ENCODE assay signal across 8 cellular contexts in the genomic region with DNA sequence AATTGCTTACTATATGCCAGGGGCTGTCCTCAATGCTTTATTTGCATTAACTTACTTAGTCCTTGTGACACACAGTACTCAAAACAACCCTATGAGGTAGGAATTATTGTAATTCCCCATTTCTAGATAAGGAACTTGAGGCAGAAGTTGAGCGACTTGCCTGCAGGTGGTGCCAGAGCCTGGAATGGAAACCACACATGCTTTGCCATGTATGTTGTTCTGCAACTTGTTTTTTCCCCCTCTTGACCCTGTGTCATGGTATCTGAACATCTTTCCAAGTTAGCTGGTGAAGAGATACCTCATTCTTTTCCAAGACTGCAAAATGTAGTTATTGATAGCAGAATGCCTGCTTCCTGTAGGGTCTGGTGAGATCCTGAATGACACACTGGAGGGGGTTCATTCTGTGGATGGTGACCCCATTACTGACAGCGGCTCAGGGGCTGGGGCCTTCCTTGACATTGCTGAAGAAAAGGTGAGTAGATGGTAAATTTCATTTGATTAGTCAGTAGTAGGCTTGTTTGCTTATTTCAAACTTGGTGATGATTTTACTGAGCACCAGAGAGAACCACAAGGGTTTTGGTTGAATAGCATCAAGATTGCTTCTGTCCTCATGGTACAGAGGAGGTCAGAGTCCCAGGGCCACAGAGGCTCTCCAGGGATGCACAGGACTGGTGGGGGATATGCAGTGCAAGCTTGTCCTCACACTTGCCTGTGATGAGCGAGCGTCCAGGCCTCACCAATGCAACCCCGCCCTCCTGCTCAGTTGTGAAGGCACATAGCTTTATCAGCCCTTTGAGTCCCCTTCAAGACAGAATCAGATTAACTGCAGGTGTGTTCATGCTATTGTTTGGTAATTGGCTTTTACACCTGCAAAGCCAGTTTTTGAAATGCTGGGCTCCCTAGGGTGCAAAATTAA. TPM values are rescaled to one million over a fixed set of nuclear protein-coding genes. Genes with fewer than 3 reads are reported as not detected.
DNase-seq lines count a peak whose midpoint lies in the region; ATAC-seq and TF ChIP-seq lines count a peak whose summit lies in the region.

No MANE protein-coding gene starts in this region.

- peak; percentile 46 for DNase-seq in BE2C
- peak; percentile 27 for DNase-seq in NCI-H1105 (lab: John Stamatoyannopoulos, UW)
- DNase-seq in T1000 (lab: John Stamatoyannopoulos, UW) = peak; percentile 14
- peak in 3 of 4 donors; percentile 36 to 67 (median 61) for DNase-seq in body of pancreas
- no peak for DNase-seq in kidney epithelial cell (ENCODE audit: low read depth)
- DNase-seq in stimulated activated CD4-positive, alpha-beta T cell treated with anti-CD3 and anti-CD28 coated beads, TNF-alpha, amount 100 ng/mL, for 48 hours (ENCODE audit: low read depth in 3 of 3) = peak in 2 of 3 donors; percentile 21 to 31

- ATAC-seq in GM19455 (IDR thresholded peaks at IDR 0.05; ENCODE audit: unreplicated experiment) = peak; percentile 55
- no peak for ATAC-seq in body of pancreas
- ATAC-seq in GM18502 (IDR thresholded peaks at IDR 0.05; ENCODE audit: poor library complexity, unreplicated experiment) = no peak

- peaks cover 16% of the 10 kb centered on the region for H3K27me3 ChIP-seq in BE2C
- no peaks in the 10 kb centered on the region for H3K27me3 ChIP-seq in body of pancreas
- no peaks in the 10 kb centered on the region for H3K27me3 ChIP-seq in kidney epithelial cell (ENCODE audit: control insufficient read depth, insufficient read depth, low read length)

- no peaks in the 10 kb centered on the region for H3K4me1 ChIP-seq in BE2C
- peaks cover 12% of the 10 kb centered on the region for H3K4me1 ChIP-seq in body of pancreas

- no peak overlapping the region for H3K27ac ChIP-seq in body of pancreas

- TF ChIP-seq CTCF in BE2C (IDR thresholded peaks at IDR 0.05; ENCODE audit: low read depth, low read length) (peak; percentile 82), body of pancreas (IDR thresholded peaks at IDR 0.05) (peak; percentile 37 to 61 (median 51)), kidney epithelial cell (IDR thresholded peaks at IDR 0.05; ENCODE audit: insufficient read depth, low read length, poor library complexity, severe bottlenecking) (peak; percentile 80)

- H3K9me3 ChIP-seq in BE2C (no peaks in the 10 kb centered on the region; the same call in 1 of the 2 replicates), body of pancreas (no peaks in the 10 kb centered on the region)

- intact Hi-C loops in body of pancreas (cut with DNase I) = no loop called here

- H3K4me3 ChIP-seq in BE2C (ENCODE audit: low read depth, low read length) = no peak overlapping the region
- no peak overlapping the region for H3K4me3 ChIP-seq in body of pancreas
- no peak overlapping the region for H3K4me3 ChIP-seq in kidney epithelial cell (ENCODE audit: low read depth, low read length)

- TF ChIP-seq POLR2A in body of pancreas (IDR thresholded peaks at IDR 0.05) = no peak

- 64 to 76% methylated on average over 4 to 5 of the region's 5 CpGs for WGBS in body of pancreas, 2 donors

- H3K36me3 ChIP-seq in BE2C = no peaks in the 10 kb centered on the region
- no peaks in the 10 kb centered on the region for H3K36me3 ChIP-seq in body of pancreas (replicated peaks in 1 of 2; ENCODE audit: insufficient read depth in 1 of 2, low read depth in 2 of 2)
- no peaks in the 10 kb centered on the region for H3K36me3 ChIP-seq in kidney epithelial cell (ENCODE audit: control insufficient read depth, insufficient read depth, low read length)

RNA-seq across cellular contexts. Expression of a gene that starts 57.0 kb away (rescaled TPM):
- not detected for polyA plus RNA-seq in BE2C (2012; ENCODE audit: insufficient read depth, insufficient read length, low read depth)
- 10 to 100 TPM in 1 of 2 donors, 1 to 10 TPM in 1; 6.7 to 55.4 TPM for total RNA-seq in body of pancreas
- 11.6 and 11.8 TPM in 2 replicates for total RNA-seq in kidney epithelial cell
